10 cellular contexts compared by ENCODE assay signal in the genomic region with DNA sequence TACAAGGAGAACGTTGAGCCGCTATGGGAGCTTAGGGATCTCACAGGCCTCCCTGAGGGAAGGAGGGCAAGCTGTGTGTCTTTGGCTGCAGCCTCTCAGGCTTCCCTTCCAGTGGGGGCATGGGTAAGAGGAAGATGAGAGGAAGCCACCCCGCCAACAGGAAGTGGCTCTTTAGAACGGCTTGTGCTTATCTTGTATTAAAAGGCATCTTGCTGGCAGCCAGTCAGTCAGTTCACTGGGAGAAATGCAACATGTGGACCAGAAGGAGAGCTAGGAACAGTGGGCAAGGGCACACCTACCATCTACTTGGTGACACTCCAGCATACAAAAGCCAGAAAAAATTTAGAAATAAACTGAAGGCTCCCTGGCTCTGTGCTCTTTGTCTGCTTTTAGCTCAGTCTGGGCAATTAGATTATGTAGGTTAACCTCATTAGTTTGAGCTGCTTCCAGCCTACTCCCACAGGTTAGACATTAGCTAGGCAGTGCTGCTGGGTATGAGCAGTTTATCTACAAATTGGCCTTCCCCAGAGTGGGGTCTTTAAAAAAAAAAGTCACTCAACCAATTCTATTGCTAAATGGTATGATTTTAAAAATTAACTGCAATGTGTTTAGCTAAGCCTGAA.
DNase-seq lines count a peak whose midpoint lies in the region; ATAC-seq and TF ChIP-seq lines count a peak whose summit lies in the region.
"Had no signal": no experiment of that assay in that cellular context is flagged by ENCODE, and none has a peak within 500 bp of the region (broad histone marks: within the 10 kb centered on the region; RNA-seq: fewer than 3 reads in every experiment).

No MANE protein-coding gene starts in this region.

- H3K4me3 Mint-ChIP-seq in activated T-cell treated with anti-CD3 and anti-CD28 coated beads, Interleukin-2, amount 50 U/mL, for 4 hours, result no peak overlapping the region
- H3K4me3 Mint-ChIP-seq in activated T-helper 2 cell treated with anti-CD3 and anti-CD28 coated beads, Interferon-gamma antibody, Interleukin-2, Interleukin-4, amounts not matched to agents 10 μg/mL and 5 μg/mL and 100 μg/mL, durations not matched to agents 14 hours and 24 hours and 36 hours (ENCODE audit: low read depth), result no peak overlapping the region

- peak overlapping the region; percentile 53 for H2AFZ ChIP-seq in neuronal stem cell (ENCODE audit: low read length)
- H2AFZ ChIP-seq: GM23248 had no signal

- no peak overlapping the region for H3K9ac ChIP-seq in neuronal stem cell (ENCODE audit: low read depth, low read length, poor library complexity)
- H3K9ac ChIP-seq: GM23248 had no signal

- H3K27ac Mint-ChIP-seq in activated T-helper 2 cell treated with anti-CD3 and anti-CD28 coated beads, Interferon-gamma antibody, Interleukin-2, Interleukin-4, amounts not matched to agents 10 μg/mL and 5 μg/mL and 100 μg/mL, durations not matched to agents 14 hours and 24 hours and 36 hours, result peak overlapping the region; percentile 38

- H3K18ac ChIP-seq in neuronal stem cell (ENCODE audit: low read length), result peak overlapping the region; percentile 59

- no peak overlapping the region for H2AK5ac ChIP-seq in neuronal stem cell (ENCODE audit: low read depth, low read length)

- H2BK12ac ChIP-seq in neuronal stem cell (ENCODE audit: low read length), result no peak overlapping the region

- H3K79me1 ChIP-seq in neuronal stem cell (ENCODE audit: low read depth, low read length), result no peaks in the 10 kb centered on the region

- H3K4me3 ChIP-seq in neuronal stem cell (ENCODE audit: low read length in 2 of 2) (no peak overlapping the region), gastrocnemius medialis (no peak overlapping the region)
- H3K4me3 ChIP-seq: GM23248, vagina had no signal

- peak; percentile 5 for DNase-seq in activated T-cell treated with anti-CD3 and anti-CD28 coated beads, Interleukin-2, amount 50 U/mL, for 4 hours
- no peak for DNase-seq in activated T-cell treated with anti-CD3 and anti-CD28 coated beads for 4 hours
- peak; percentile 29 for DNase-seq in NCI-H226
- no peak for DNase-seq in activated T-helper 2 cell treated with anti-CD3 and anti-CD28 coated beads, Interferon-gamma antibody, Interleukin-2, Interleukin-4, amounts not matched to agents 10 μg/mL and 5 μg/mL and 100 μg/mL, durations not matched to agents 14 hours and 24 hours and 36 hours (ENCODE audit: low spot score)
- DNase-seq in neuronal stem cell (ENCODE audit: low spot score), result no peak
- DNase-seq in gastrocnemius medialis, result no peak
- DNase-seq: GM23248 had no signal

- H3K36me3 ChIP-seq in neuronal stem cell (replicated peaks in 1 of 2; ENCODE audit: control insufficient read depth in 2 of 2, insufficient read depth in 2 of 2, low read length in 2 of 2) (no peaks in the 10 kb centered on the region), gastrocnemius medialis (peaks cover 0 to 7% of the 10 kb centered on the region in 2 donors)
- H3K36me3 ChIP-seq: vagina had no signal

- intact Hi-C loops in activated T-helper 2 cell treated with anti-CD3 and anti-CD28 coated beads, Interferon-gamma antibody, Interleukin-2, Interleukin-4, amounts not matched to agents 10 μg/mL and 5 μg/mL and 100 μg/mL, durations not matched to agents 14 hours and 24 hours and 36 hours (cut with micrococcal nuclease), result no loop called here
- intact Hi-C loops in gastrocnemius medialis (cut with DNase I; ENCODE audit: low total_unique reads), result no loop called here

- H3K9me3 Mint-ChIP-seq in activated T-cell treated with anti-CD3 and anti-CD28 coated beads, Interleukin-2, amount 50 U/mL, for 4 hours, result peaks cover 3% of the 10 kb centered on the region
- no peaks in the 10 kb centered on the region for H3K9me3 Mint-ChIP-seq in activated T-helper 2 cell treated with anti-CD3 and anti-CD28 coated beads, Interferon-gamma antibody, Interleukin-2, Interleukin-4, amounts not matched to agents 10 μg/mL and 5 μg/mL and 100 μg/mL, durations not matched to agents 14 hours and 24 hours and 36 hours

- no peak overlapping the region for H2BK120ac ChIP-seq in neuronal stem cell (ENCODE audit: low read depth, low read length)

- no peaks in the 10 kb centered on the region for H3K27me3 Mint-ChIP-seq in activated T-cell treated with anti-CD3 and anti-CD28 coated beads, Interleukin-2, amount 50 U/mL, for 4 hours (ENCODE audit: low read depth)
- H3K27me3 Mint-ChIP-seq in activated T-helper 2 cell treated with anti-CD3 and anti-CD28 coated beads, Interferon-gamma antibody, Interleukin-2, Interleukin-4, amounts not matched to agents 10 μg/mL and 5 μg/mL and 100 μg/mL, durations not matched to agents 14 hours and 24 hours and 36 hours (ENCODE audit: low read depth), result peaks cover 13% of the 10 kb centered on the region

- peaks cover 9% of the 10 kb centered on the region for H3K4me1 Mint-ChIP-seq in activated T-cell treated with anti-CD3 and anti-CD28 coated beads, Interleukin-2, amount 50 U/mL, for 4 hours (ENCODE audit: low read depth)
- peaks cover 6% of the 10 kb centered on the region for H3K4me1 Mint-ChIP-seq in activated T-helper 2 cell treated with anti-CD3 and anti-CD28 coated beads, Interferon-gamma antibody, Interleukin-2, Interleukin-4, amounts not matched to agents 10 μg/mL and 5 μg/mL and 100 μg/mL, durations not matched to agents 14 hours and 24 hours and 36 hours (ENCODE audit: low read depth)

- H3K23ac ChIP-seq in neuronal stem cell (ENCODE audit: low read depth, low read length, poor library complexity), result no peak overlapping the region

- H3K27ac ChIP-seq in neuronal stem cell (replicated peaks; ENCODE audit: low read length) (no peak overlapping the region), gastrocnemius medialis (no peak overlapping the region)
- H3K27ac ChIP-seq: GM23248, vagina had no signal

- H3K4me2 ChIP-seq in neuronal stem cell (ENCODE audit: insufficient read depth, low read length, poor library complexity, severe bottlenecking), result no peak overlapping the region

- no peak overlapping the region for H2BK5ac ChIP-seq in neuronal stem cell (ENCODE audit: low read length)

- no peak overlapping the region for H2BK15ac ChIP-seq in neuronal stem cell (ENCODE audit: low read length)

- no peak for TF ChIP-seq CTCF in gastrocnemius medialis (IDR thresholded peaks at IDR 0.05 in 4 of 5, conservative IDR thresholded peaks at IDR 0.05 in 1 of 5)

- no peak overlapping the region for H4K91ac ChIP-seq in neuronal stem cell (ENCODE audit: low read depth, low read length, poor library complexity)

- H3K4me1 ChIP-seq in neuronal stem cell (ENCODE audit: control insufficient read depth in 2 of 2, insufficient read depth in 1 of 2, low read depth in 1 of 2, low read length in 2 of 2) (peaks cover 0 to 4% of the 10 kb centered on the region in 2 donors), gastrocnemius medialis (no peaks in the 10 kb centered on the region)
- H3K4me1 ChIP-seq: vagina had no signal

- H3K9me3 ChIP-seq in neuronal stem cell (replicated peaks in 1 of 2; ENCODE audit: control insufficient read depth in 2 of 2, insufficient read depth in 1 of 2, low read depth in 1 of 2, low read length in 2 of 2) (no peaks in the 10 kb centered on the region), gastrocnemius medialis (no peaks in the 10 kb centered on the region)
- H3K9me3 ChIP-seq: vagina had no signal

- no peak overlapping the region for H3K4ac ChIP-seq in neuronal stem cell (ENCODE audit: low read length)

- H3K36me3 Mint-ChIP-seq in activated T-cell treated with anti-CD3 and anti-CD28 coated beads, Interleukin-2, amount 50 U/mL, for 4 hours (ENCODE audit: insufficient read depth), result no peaks in the 10 kb centered on the region
- H3K36me3 Mint-ChIP-seq in activated T-helper 2 cell treated with anti-CD3 and anti-CD28 coated beads, Interferon-gamma antibody, Interleukin-2, Interleukin-4, amounts not matched to agents 10 μg/mL and 5 μg/mL and 100 μg/mL, durations not matched to agents 14 hours and 24 hours and 36 hours (ENCODE audit: low read depth), result no peaks in the 10 kb centered on the region

- H3K27me3 ChIP-seq in neuronal stem cell (ENCODE audit: control insufficient read depth in 3 of 3, insufficient read depth in 3 of 3, low read depth in 1 of 3, low read length in 3 of 3), result no peaks in the 10 kb centered on the region
- no peaks in the 10 kb centered on the region for H3K27me3 ChIP-seq in gastrocnemius medialis
- H3K27me3 ChIP-seq: vagina had no signal

- ATAC-seq in activated T-cell treated with anti-CD3 and anti-CD28 coated beads, Interleukin-2, amount 50 U/mL, for 4 hours, result peak; percentile 41 to 51
- ATAC-seq in gastrocnemius medialis (no peak), HG02610 (IDR thresholded peaks at IDR 0.05; ENCODE audit: unreplicated experiment) (no peak), GM18873 (IDR thresholded peaks at IDR 0.05; ENCODE audit: low FRiP score, unreplicated experiment) (no peak)

- no peak for TF ChIP-seq POLR2A in gastrocnemius medialis (IDR thresholded peaks at IDR 0.05)

- H4K8ac ChIP-seq in neuronal stem cell (ENCODE audit: low read depth, low read length), result no peak overlapping the region

- no CpG with 5 or more reads among the region's 4 CpGs for WGBS in neuronal stem cell (ENCODE audit: extremely low coverage in 2 of 2, insufficient read length in 2 of 2, insufficient replicate concordance in 1 of 2), 2 donors

- H3K14ac ChIP-seq in neuronal stem cell (ENCODE audit: low read length), result no peak overlapping the region

- in situ Hi-C loops in gastrocnemius medialis (cut with MboI; ENCODE audit: low sequenced_read_pairs in 4 of 4), result no loop called here

Comparison
In these comparisons a context has a peak if more than half of its experiments do, and no peak if none do; other contexts are left out.
1. DNase-seq: peak in activated T-cell treated with anti-CD3 and anti-CD28 coated beads, Interleukin-2, amount 50 U/mL, for 4 hours (single experiment) and NCI-H226 (single experiment); none in activated T-cell treated with anti-CD3 and anti-CD28 coated beads for 4 hours (single experiment), activated T-helper 2 cell treated with anti-CD3 and anti-CD28 coated beads, Interferon-gamma antibody, Interleukin-2, Interleukin-4, amounts not matched to agents 10 μg/mL and 5 μg/mL and 100 μg/mL, durations not matched to agents 14 hours and 24 hours and 36 hours (single experiment), neuronal stem cell (single experiment) and gastrocnemius medialis (0 of 2).
2. ATAC-seq: peak in activated T-cell treated with anti-CD3 and anti-CD28 coated beads, Interleukin-2, amount 50 U/mL, for 4 hours (2 of 2); none in gastrocnemius medialis (0 of 2), HG02610 (single experiment) and GM18873 (single experiment).